ENCODE assay signal across 1 cellular context in genomic region chr1:245256528-245256927, GRCh38.
A peak's percentile ranks its signal among the peaks of the same experiment; 100 is the strongest.
TF ChIP-seq lines count a peak whose summit lies in the region.

No MANE protein-coding gene starts in this region.

TF ChIP-seq in GM23338, 12 proteins besides CTCF, POLR2A, EP300 and RAD21 (continued from another document):
- peak; percentile 37; the same call in 1 of the 2 replicates for TF ChIP-seq ZNF462 (CRISPR knock-in tag; IDR thresholded peaks at IDR 0.05)
TF ChIP-seq in GM23338: peak in this region for 3.
